29 cellular contexts compared by ENCODE assay signal in genomic region chr16:20889625-20890275, GRCh38. TPM values are rescaled to one million over a fixed set of nuclear protein-coding genes. Genes with fewer than 3 reads are reported as not detected.
DNase-seq lines count a peak whose midpoint lies in the region; ATAC-seq, FAIRE-seq and TF ChIP-seq lines count a peak whose summit lies in the region.
"Had no signal": no experiment of that assay in that cellular context is flagged by ENCODE, and none has a peak within 500 bp of the region (broad histone marks: within the 10 kb centered on the region; RNA-seq: fewer than 3 reads in every experiment).

No MANE protein-coding gene starts in this region.

- no peak for FAIRE-seq in small intestine (lab: Jason Lieb, UNC)
- FAIRE-seq: endothelial cell of umbilical vein, islet of Langerhans had no signal

- no TSS peak for BruUV-seq in mammary epithelial cell (replicated peaks; lab: Mats Ljungman, UMichigan)

- H3K4me1 Mint-ChIP-seq in HFFc6 (ENCODE audit: low read depth) (peaks cover 48% of the 10 kb centered on the region), endodermal cell (peaks cover 19% of the 10 kb centered on the region)
- H3K4me1 Mint-ChIP-seq: nephron progenitor cell had no signal

- intact Hi-C loops in right lobe of liver (cut with DNase I): no loop called here
- intact Hi-C loops in mammary epithelial cell (cut with micrococcal nuclease): no loop called here

- H3K4me3 ChIP-seq in endodermal cell (ENCODE audit: low read length) (no peak overlapping the region), right lobe of liver (no peak overlapping the region), small intestine (ENCODE audit: low read depth in 1 of 2, low read length in 2 of 2) (no peak overlapping the region), mammary epithelial cell (replicated peaks in 1 of 3; ENCODE audit: insufficient read depth in 1 of 3, low read depth in 2 of 3, low read length in 3 of 3) (no peak overlapping the region)
- H3K4me3 ChIP-seq: gastrocnemius medialis, GM23248, Peyer's patch, smooth muscle cell had no signal

- H3K9me3 ChIP-seq in endodermal cell (ENCODE audit: control insufficient read depth, low read length): no peaks in the 10 kb centered on the region
- H3K9me3 ChIP-seq in right lobe of liver: no peaks in the 10 kb centered on the region
- H3K9me3 ChIP-seq in small intestine (ENCODE audit: control insufficient read depth, low read depth): no peaks in the 10 kb centered on the region
- H3K9me3 ChIP-seq in mammary epithelial cell (replicated peaks; ENCODE audit: insufficient read depth, low read length): no peaks in the 10 kb centered on the region
- H3K9me3 ChIP-seq: BE2C, gastrocnemius medialis, Peyer's patch had no signal

- WGBS in endodermal cell (ENCODE audit: insufficient coverage in 1 of 2, insufficient read length in 1 of 2), 2 experiments: 95 to 100% methylated on average over 3 of the region's 4 CpGs
- WGBS in right lobe of liver (ENCODE audit: insufficient coverage, low coverage, low lambda C conversion rate, missing lambda C conversion rate): 77% methylated on average over 4 of the region's 4 CpGs
- WGBS in small intestine, 3 donors: 26 to 71% (median 45%) methylated on average over 4 of the region's 4 CpGs
- WGBS in mammary epithelial cell (ENCODE audit: low coverage, missing lambda C conversion rate): 74% methylated on average over 4 of the region's 4 CpGs

- H3K27me3 ChIP-seq in endodermal cell (ENCODE audit: control insufficient read depth, insufficient read depth, low read length, poor library complexity, severe bottlenecking): no peaks in the 10 kb centered on the region
- H3K27me3 ChIP-seq in right lobe of liver: no peaks in the 10 kb centered on the region
- H3K27me3 ChIP-seq in small intestine (ENCODE audit: control insufficient read depth in 2 of 2, insufficient read depth in 2 of 2, low read length in 2 of 2): no peaks in the 10 kb centered on the region
- no peaks in the 10 kb centered on the region for H3K27me3 ChIP-seq in mammary epithelial cell (ENCODE audit: insufficient read depth, low read length)
- H3K27me3 ChIP-seq: BE2C, gastrocnemius medialis, Peyer's patch had no signal

- TF ChIP-seq POLR2A in right lobe of liver (IDR thresholded peaks at IDR 0.05): no peak

- no peak for DNase-seq in HFFc6
- DNase-seq in endodermal cell: no peak
- DNase-seq in right lobe of liver: no peak
- peak; percentile 35 for DNase-seq in small intestine
- DNase-seq in inferior parietal cortex (ENCODE audit: extremely low spot score): no peak
- DNase-seq in NCI-H524 (lab: John Stamatoyannopoulos, UW): no peak
- DNase-seq in mammary epithelial cell: no peak
- DNase-seq: activated CD8-positive, alpha-beta T cell treated with anti-CD3 and anti-CD28 coated beads, Interleukin-2, amount 10 ng/mL, durations not matched to agents 7 days and 5 days; amniotic stem cell; BE2C; CD8-positive, alpha-beta T cell; gastrocnemius medialis; GM23248; hypothalamus; left ventricle myocardium superior; MV-4-11; NCI-H1436; NCI-H748 treated with DMSO at 0.1 percent for 48 hours; nephron progenitor cell; Peyer's patch; retina; SHP77 treated with DMSO at 0.1 percent for 48 hours; stimulated activated CD4-positive, alpha-beta T cell treated with anti-CD3 and anti-CD28 coated beads, Interleukin-1b, Interleukin-23, amount 100 ng/mL, for 48 hours; stimulated activated naive CD8-positive, alpha-beta T cell treated with anti-CD3 and anti-CD28 coated beads, Interleukin-15, amount 100 ng/mL, for 72 hours had no signal

- no peak overlapping the region for H2AFZ ChIP-seq in mammary epithelial cell (ENCODE audit: low read depth, low read length)
- H2AFZ ChIP-seq: GM23248 had no signal

- H3K79me2 ChIP-seq in mammary epithelial cell (ENCODE audit: insufficient read depth, low read length): peaks cover 94% of the 10 kb centered on the region

- dilution Hi-C loops in mammary epithelial cell (cut with HindIII; ENCODE audit: low sequenced_read_pairs): no loop called here

- H3K27ac Mint-ChIP-seq in HFFc6: peak overlapping the region; percentile 17; the same call in 1 of the 2 replicates
- H3K27ac Mint-ChIP-seq in endodermal cell: peak overlapping the region; percentile 82
- H3K27ac Mint-ChIP-seq: activated CD8-positive, alpha-beta T cell treated with anti-CD3 and anti-CD28 coated beads, Interleukin-2, amount 10 ng/mL, durations not matched to agents 7 days and 5 days; activated naive CD4-positive, alpha-beta T cell treated with anti-CD3 and anti-CD28 coated beads, Interleukin-2, amount 50 U/mL, for 24 hours; CD8-positive, alpha-beta T cell; nephron progenitor cell; stimulated activated naive CD8-positive, alpha-beta T cell treated with anti-CD3 and anti-CD28 coated beads, Interleukin-15, amount 100 ng/mL, for 72 hours had no signal

- H3K27me3 Mint-ChIP-seq in HFFc6 (ENCODE audit: insufficient read depth) (peaks cover 2% of the 10 kb centered on the region; the same call in 1 of the 2 replicates), endodermal cell (ENCODE audit: insufficient read depth) (no peaks in the 10 kb centered on the region)
- H3K27me3 Mint-ChIP-seq: activated naive CD4-positive, alpha-beta T cell treated with anti-CD3 and anti-CD28 coated beads, Interleukin-2, amount 50 U/mL, for 24 hours; stimulated activated naive CD8-positive, alpha-beta T cell treated with anti-CD3 and anti-CD28 coated beads, Interleukin-15, amount 100 ng/mL, for 72 hours had no signal

- peaks cover 3% of the 10 kb centered on the region for H3K4me1 ChIP-seq in endodermal cell (ENCODE audit: control insufficient read depth, insufficient read depth, low read length)
- peaks cover 0 to 60% (median 21%) of the 10 kb centered on the region in 4 donors for H3K4me1 ChIP-seq in right lobe of liver
- peaks cover 2 to 5% of the 10 kb centered on the region in 2 donors for H3K4me1 ChIP-seq in small intestine (ENCODE audit: control insufficient read depth in 2 of 2, insufficient read depth in 1 of 2, low read depth in 1 of 2, low read length in 1 of 2)
- no peaks in the 10 kb centered on the region for H3K4me1 ChIP-seq in mammary epithelial cell (ENCODE audit: insufficient read depth, low read length)
- H3K4me1 ChIP-seq: BE2C had no signal

- ATAC-seq in right lobe of liver (peak; percentile 34 to 57 (median 41)), GM21528 (IDR thresholded peaks at IDR 0.05; ENCODE audit: low FRiP score, unreplicated experiment) (no peak)
- ATAC-seq: activated CD8-positive, alpha-beta T cell treated with anti-CD3 and anti-CD28 coated beads, Interleukin-2, amount 10 ng/mL, durations not matched to agents 7 days and 5 days; CD8-positive, alpha-beta T cell; gastrocnemius medialis; left ventricle myocardium superior; stimulated activated naive CD8-positive, alpha-beta T cell treated with anti-CD3 and anti-CD28 coated beads, Interleukin-15, amount 100 ng/mL, for 72 hours had no signal

- H3K36me3 Mint-ChIP-seq in HFFc6 (ENCODE audit: low read depth): peaks cover 26% of the 10 kb centered on the region
- H3K36me3 Mint-ChIP-seq in endodermal cell (ENCODE audit: low read depth): peaks cover 40% of the 10 kb centered on the region

- peak overlapping the region; percentile 21; the same call in 1 of the 2 replicates for H3K4me3 Mint-ChIP-seq in HFFc6
- H3K4me3 Mint-ChIP-seq in endodermal cell: no peak overlapping the region
- H3K4me3 Mint-ChIP-seq: activated CD8-positive, alpha-beta T cell treated with anti-CD3 and anti-CD28 coated beads, Interleukin-2, amount 10 ng/mL, durations not matched to agents 7 days and 5 days; activated naive CD4-positive, alpha-beta T cell treated with anti-CD3 and anti-CD28 coated beads, Interleukin-2, amount 50 U/mL, for 24 hours; CD8-positive, alpha-beta T cell; nephron progenitor cell; stimulated activated naive CD8-positive, alpha-beta T cell treated with anti-CD3 and anti-CD28 coated beads, Interleukin-15, amount 100 ng/mL, for 72 hours had no signal

- H3K36me3 ChIP-seq in endodermal cell (ENCODE audit: control insufficient read depth, insufficient read depth, low read length) (peaks cover 38% of the 10 kb centered on the region), right lobe of liver (peaks cover 0 to 9% (median 0%) of the 10 kb centered on the region in 4 donors), small intestine (ENCODE audit: control insufficient read depth in 2 of 2, insufficient read depth in 2 of 2, low read length in 2 of 2) (no peaks in the 10 kb centered on the region), mammary epithelial cell (ENCODE audit: insufficient read depth, low read length) (peaks cover 3% of the 10 kb centered on the region)
- H3K36me3 ChIP-seq: BE2C, gastrocnemius medialis had no signal

- H3K27ac ChIP-seq in endodermal cell (ENCODE audit: low read depth, low read length) (no peak overlapping the region), right lobe of liver (peak overlapping the region in 1 of 3 donors; percentile 57), small intestine (ENCODE audit: low read depth in 1 of 2, low read length in 1 of 2) (no peak overlapping the region), mammary epithelial cell (ENCODE audit: insufficient read depth, low read depth, low read length) (no peak overlapping the region)
- H3K27ac ChIP-seq: GM23248, Peyer's patch had no signal

- no peak for TF ChIP-seq CTCF in HFFc6 (IDR thresholded peaks at IDR 0.05)
- TF ChIP-seq CTCF in endodermal cell (conservative IDR thresholded peaks at IDR 0.05): no peak
- no peak for TF ChIP-seq CTCF in right lobe of liver (IDR thresholded peaks at IDR 0.05)
- no peak for TF ChIP-seq CTCF in mammary epithelial cell (conservative IDR thresholded peaks at IDR 0.05 in 1 of 2, IDR thresholded peaks at IDR 0.05 in 1 of 2; ENCODE audit: extremely low read depth in 1 of 2, insufficient read depth in 1 of 2, low read depth in 1 of 2, low read length in 2 of 2)

- no peak overlapping the region for H3K4me2 ChIP-seq in mammary epithelial cell (ENCODE audit: insufficient read depth, low read depth, low read length)
- H3K4me2 ChIP-seq: smooth muscle cell had no signal

- H3K9me3 Mint-ChIP-seq in HFFc6 (no peaks in the 10 kb centered on the region), endodermal cell (no peaks in the 10 kb centered on the region)
- H3K9me3 Mint-ChIP-seq: activated naive CD4-positive, alpha-beta T cell treated with anti-CD3 and anti-CD28 coated beads, Interleukin-2, amount 50 U/mL, for 24 hours; CD8-positive, alpha-beta T cell; nephron progenitor cell; stimulated activated naive CD8-positive, alpha-beta T cell treated with anti-CD3 and anti-CD28 coated beads, Interleukin-15, amount 100 ng/mL, for 72 hours had no signal

- no peaks in the 10 kb centered on the region for H4K20me1 ChIP-seq in mammary epithelial cell (ENCODE audit: insufficient read depth, low read length)

- CTCF ChIA-PET in mammary epithelial cell (lab: Charles Lee; ENCODE audit: low non-redundant PET): no interaction called here

- H3K9ac ChIP-seq in endodermal cell (ENCODE audit: extremely low read depth, low read length, poor library complexity, severe bottlenecking) (no peak overlapping the region), mammary epithelial cell (ENCODE audit: insufficient read depth, low read length) (no peak overlapping the region)
- H3K9ac ChIP-seq: GM23248 had no signal

- in situ Hi-C loops in mammary epithelial cell (cut with MboI; ENCODE audit: low sequenced_read_pairs in 2 of 2): no loop called here

RNA-seq across cellular contexts. Expression of gene DCUN1D3, which starts 10.4 kb away (rescaled TPM):
- total RNA-seq in HFFc6 (2021; fragmentation: NEBNext Ultra II Directional; extraction: Animal tissue kit (Norgen Biotek cat#: 25700)): 10 to 100 TPM; 29.2 to 41.0 (median 32.1) TPM
- 10 to 100 TPM; 21.3 to 22.7 TPM for total RNA-seq in endodermal cell
- 5.9 TPM for polyA plus RNA-seq in endodermal cell (2013, experiment 1 of 2)
- polyA plus RNA-seq in endodermal cell (2013, experiment 2 of 2): 4.8 TPM
- 10 to 100 TPM; 10.3 to 15.1 (median 13.8) TPM for total RNA-seq in right lobe of liver
- polyA plus RNA-seq in small intestine: 1 to 10 TPM; 1.6 to 4.8 (median 2.7) TPM
- 10 to 100 TPM; 20.2 to 25.0 TPM for total RNA-seq in mammary epithelial cell
- 5.4 TPM for polyA plus RNA-seq in mammary epithelial cell
- polyA minus RNA-seq in mammary epithelial cell: 10.9 TPM

RNA-seq across cellular contexts. Expression of gene LYRM1, which starts 10.8 kb away (rescaled TPM):
- 10 to 100 TPM; 22.2 to 28.4 (median 25.8) TPM for total RNA-seq in HFFc6 (2021; fragmentation: NEBNext Ultra II Directional; extraction: Animal tissue kit (Norgen Biotek cat#: 25700))
- total RNA-seq in endodermal cell (10 to 100 TPM; 13.1 to 16.8 TPM), right lobe of liver (100 to 1,000 TPM in 1 of 6 experiments, 10 to 100 TPM in 5; 32.4 to 102 (median 37.9) TPM), mammary epithelial cell (10 to 100 TPM; 20.8 to 24.3 TPM)
- 31.5 TPM for polyA plus RNA-seq in endodermal cell (2013, experiment 1 of 2)
- 32.3 TPM for polyA plus RNA-seq in endodermal cell (2013, experiment 2 of 2)
- polyA plus RNA-seq in small intestine (10 to 100 TPM; 18.1 to 53.0 (median 37.6) TPM), mammary epithelial cell (25.3 TPM)
- polyA minus RNA-seq in mammary epithelial cell: 10.0 TPM
